In the genomic region with DNA sequence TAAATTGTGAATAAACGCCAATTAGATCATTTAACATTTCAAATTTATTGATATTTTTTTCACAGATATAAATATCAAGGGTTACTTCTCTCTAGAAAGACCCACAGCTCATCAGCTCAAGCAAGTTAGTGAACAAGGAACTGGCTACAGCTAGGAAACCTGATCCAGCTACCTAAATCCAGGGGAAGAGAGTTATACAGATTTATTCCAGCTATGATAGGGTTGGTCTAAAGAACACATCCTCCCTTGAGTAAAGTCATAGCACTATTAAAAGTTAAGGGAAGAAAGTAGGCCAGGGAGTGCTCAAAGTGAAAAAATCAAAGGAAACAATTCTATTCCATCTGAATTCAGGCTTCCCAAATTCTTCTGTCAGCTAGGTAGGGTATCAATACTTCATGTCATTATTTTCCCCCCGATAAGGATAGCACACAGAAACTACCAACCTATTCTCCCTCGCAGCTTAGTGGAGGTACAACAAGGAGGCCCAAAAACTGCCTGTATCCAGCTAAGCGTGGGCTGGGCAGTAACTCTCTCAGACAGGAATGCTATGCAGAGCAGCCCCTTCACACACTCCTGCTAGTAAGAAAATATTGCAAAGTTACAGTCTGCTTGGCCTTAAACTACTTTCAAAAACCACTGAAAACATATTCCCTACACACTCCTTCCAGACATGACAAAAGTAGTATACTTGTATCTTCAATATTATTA, we compare ENCODE assay signal across 14 cellular contexts.
"Had no signal": no experiment of that assay in that cellular context is flagged by ENCODE, and none has a peak within 500 bp of the region (broad histone marks: within the 10 kb centered on the region; RNA-seq: fewer than 3 reads in every experiment).

No MANE protein-coding gene starts in this region.

- H3K4me3 ChIP-seq: left lung, prostate gland, right lobe of liver, smooth muscle cell, suprapubic skin had no signal

- H3K4me2 ChIP-seq: smooth muscle cell had no signal

- H3K27me3 ChIP-seq: left lung, right lobe of liver, suprapubic skin had no signal

- H3K27ac ChIP-seq: left lung, prostate gland, right lobe of liver, suprapubic skin had no signal

- H3K4me1 ChIP-seq: left lung, prostate gland, right lobe of liver, suprapubic skin had no signal

- ATAC-seq: left lung; natural killer cell; right lobe of liver; stimulated activated naive CD8-positive, alpha-beta T cell treated with anti-CD3 and anti-CD28 coated beads, Interleukin-15, Interleukin-2, amounts not matched to agents 100 U/mL and 50 U/mL, for 24 hours had no signal

- H3K9me3 ChIP-seq: prostate gland, right lobe of liver had no signal

- DNase-seq: activated CD4-positive, alpha-beta T cell treated with anti-CD3 and anti-CD28 coated beads, Interleukin-2, amount 10 ng/mL, durations not matched to agents 7 days and 5 days; activated CD4-positive, CD25-positive, alpha-beta regulatory T cell; activated effector memory CD4-positive, alpha-beta T cell treated with anti-CD3 and anti-CD28 coated beads, Interleukin-2, amount 50 U/mL, for 16 hours; aorta; dermis blood vessel endothelial cell; islet precursor cell; left lung; natural killer cell; occipital lobe; right lobe of liver; stimulated activated naive CD8-positive, alpha-beta T cell treated with anti-CD3 and anti-CD28 coated beads, Interleukin-15, Interleukin-2, amounts not matched to agents 100 U/mL and 50 U/mL, for 24 hours had no signal

- H3K36me3 ChIP-seq: left lung, prostate gland, right lobe of liver had no signal
